21 cellular contexts compared by ENCODE assay signal in the genomic region with DNA sequence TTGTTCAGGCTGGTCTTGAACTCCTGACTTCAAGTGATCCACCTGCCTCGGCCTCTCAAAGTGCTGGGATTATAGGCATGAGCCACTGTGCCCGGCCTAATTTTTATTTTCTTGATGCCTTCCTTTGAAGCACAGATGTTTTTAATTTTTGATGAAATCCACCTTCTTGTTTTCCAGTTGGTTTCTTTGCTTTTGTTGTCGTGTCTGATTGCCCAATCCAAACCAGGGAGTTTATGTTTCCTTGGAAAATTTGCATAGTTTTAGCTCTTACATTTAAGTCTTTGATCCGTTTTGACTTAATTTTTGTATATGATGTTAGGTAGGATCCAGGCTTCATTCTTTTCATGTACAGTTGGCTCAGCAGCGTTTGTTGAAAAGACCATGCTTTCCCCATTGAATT. TPM values are rescaled to one million over a fixed set of nuclear protein-coding genes. Genes with fewer than 3 reads are reported as not detected.
DNase-seq lines count a peak whose midpoint lies in the region; ATAC-seq and TF ChIP-seq lines count a peak whose summit lies in the region.
"Had no signal": no experiment of that assay in that cellular context is flagged by ENCODE, and none has a peak within 500 bp of the region (broad histone marks: within the 10 kb centered on the region; RNA-seq: fewer than 3 reads in every experiment).

No MANE protein-coding gene starts in this region.

- peak overlapping the region; percentile 35 for H3K27ac Mint-ChIP-seq in activated naive CD8-positive, alpha-beta T cell
- H3K27ac Mint-ChIP-seq in activated naive CD8-positive, alpha-beta T cell treated with anti-CD3 and anti-CD28 coated beads, Interleukin-2, amount 50 U/mL, for 24 hours = no peak overlapping the region
- H3K27ac Mint-ChIP-seq in endodermal cell (peak overlapping the region; percentile 20), mesothelial cell of epicardium (peak overlapping the region; percentile 60)

- 94% methylated on average over 4 to 5 of the region's 5 CpGs for WGBS in endodermal cell (ENCODE audit: insufficient coverage in 1 of 2, insufficient read length in 1 of 2), 2 experiments
- 83 to 92% (median 90%) methylated on average over 5 of the region's 5 CpGs for WGBS in stomach, 5 donors

- H3K36me3 Mint-ChIP-seq in activated naive CD8-positive, alpha-beta T cell = peaks cover 3% of the 10 kb centered on the region
- peaks cover 12% of the 10 kb centered on the region for H3K36me3 Mint-ChIP-seq in activated naive CD8-positive, alpha-beta T cell treated with anti-CD3 and anti-CD28 coated beads, Interleukin-2, amount 50 U/mL, for 24 hours (ENCODE audit: low read depth)
- H3K36me3 Mint-ChIP-seq in endodermal cell (ENCODE audit: low read depth) (peaks cover 22% of the 10 kb centered on the region), mesothelial cell of epicardium (peaks cover 2% of the 10 kb centered on the region)

- TF ChIP-seq CTCF in endodermal cell (conservative IDR thresholded peaks at IDR 0.05) = no peak
- no peak for TF ChIP-seq CTCF in mesothelial cell of epicardium (IDR thresholded peaks at IDR 0.05; ENCODE audit: unreplicated experiment)
- TF ChIP-seq CTCF in stomach (IDR thresholded peaks at IDR 0.05) = no peak

- H3K36me3 ChIP-seq in endodermal cell (ENCODE audit: control insufficient read depth, insufficient read depth, low read length) (peaks cover 6% of the 10 kb centered on the region), stomach (no peaks in the 10 kb centered on the region)

- H3K27me3 ChIP-seq in endodermal cell (ENCODE audit: control insufficient read depth, insufficient read depth, low read length, poor library complexity, severe bottlenecking) = no peaks in the 10 kb centered on the region
- H3K27me3 ChIP-seq in stomach = no peaks in the 10 kb centered on the region
- H3K27me3 ChIP-seq: BLaER1, SJCRH30 had no signal

- no peak for TF ChIP-seq EP300 in stomach (IDR thresholded peaks at IDR 0.05)

- H3K4me1 ChIP-seq in endodermal cell (ENCODE audit: control insufficient read depth, insufficient read depth, low read length) (no peaks in the 10 kb centered on the region), stomach (peaks cover 17 to 67% (median 47%) of the 10 kb centered on the region in 4 donors)
- H3K4me1 ChIP-seq: SJCRH30 had no signal

- no peak overlapping the region for H3K4me3 Mint-ChIP-seq in activated naive CD8-positive, alpha-beta T cell
- H3K4me3 Mint-ChIP-seq in activated naive CD8-positive, alpha-beta T cell treated with anti-CD3 and anti-CD28 coated beads, Interleukin-2, amount 50 U/mL, for 24 hours = no peak overlapping the region
- no peak overlapping the region for H3K4me3 Mint-ChIP-seq in endodermal cell
- no peak overlapping the region for H3K4me3 Mint-ChIP-seq in mesothelial cell of epicardium
- H3K4me3 Mint-ChIP-seq: CD8-positive, alpha-beta memory T cell; H9 had no signal

- H3K27ac ChIP-seq in endodermal cell (ENCODE audit: low read depth, low read length) (no peak overlapping the region), stomach (no peak overlapping the region)
- H3K27ac ChIP-seq: BLaER1, RWPE1, SJCRH30 had no signal

- DNase-seq in activated naive CD8-positive, alpha-beta T cell treated with anti-CD3 and anti-CD28 coated beads, Interleukin-2, amount 50 U/mL, for 24 hours = no peak
- DNase-seq in endodermal cell (no peak), mesothelial cell of epicardium (ENCODE audit: low spot score in 2 of 2, unreplicated experiment in 2 of 2) (no peak), stomach (no peak), midbrain (lab: John Stamatoyannopoulos, UW) (no peak), HPDE6-E6E7 (ENCODE audit: extremely low spot score) (no peak)
- no peak for DNase-seq in activated CD4-positive, alpha-beta T cell treated with anti-CD3 and anti-CD28 coated beads, Interleukin-2, amount 50 U/mL, for 4 hours
- DNase-seq: 8988T; CD8-positive, alpha-beta memory T cell; DMS79 treated with DMSO at 0.1 percent for 48 hours; H9; MV-4-11; NCI-H1417; NCI-H1930; NCI-H2171; NCI-H748 treated with DMSO at 0.1 percent for 48 hours; PC-3; SJCRH30 had no signal

- intact Hi-C loops in stomach (cut with DNase I; ENCODE audit: low total_unique reads) = no loop called here

- no peak overlapping the region for H3K9ac ChIP-seq in endodermal cell (ENCODE audit: extremely low read depth, low read length, poor library complexity, severe bottlenecking)
- H3K9ac ChIP-seq: BLaER1 had no signal

- ATAC-seq in activated naive CD8-positive, alpha-beta T cell treated with anti-CD3 and anti-CD28 coated beads, Interleukin-2, amount 50 U/mL, for 24 hours = no peak
- ATAC-seq: PC-3 had no signal

- no peaks in the 10 kb centered on the region for H3K9me3 Mint-ChIP-seq in activated naive CD8-positive, alpha-beta T cell (ENCODE audit: low read depth)
- H3K9me3 Mint-ChIP-seq in activated naive CD8-positive, alpha-beta T cell treated with anti-CD3 and anti-CD28 coated beads, Interleukin-2, amount 50 U/mL, for 24 hours = no peaks in the 10 kb centered on the region
- H3K9me3 Mint-ChIP-seq in endodermal cell = no peaks in the 10 kb centered on the region
- H3K9me3 Mint-ChIP-seq in mesothelial cell of epicardium = no peaks in the 10 kb centered on the region
- H3K9me3 Mint-ChIP-seq: CD8-positive, alpha-beta memory T cell; H9 had no signal

- peaks cover 67% of the 10 kb centered on the region for H3K4me1 Mint-ChIP-seq in activated naive CD8-positive, alpha-beta T cell (ENCODE audit: low read depth)
- peaks cover 52% of the 10 kb centered on the region for H3K4me1 Mint-ChIP-seq in activated naive CD8-positive, alpha-beta T cell treated with anti-CD3 and anti-CD28 coated beads, Interleukin-2, amount 50 U/mL, for 24 hours
- H3K4me1 Mint-ChIP-seq in endodermal cell (peaks cover 12% of the 10 kb centered on the region), mesothelial cell of epicardium (peaks cover 6% of the 10 kb centered on the region)

- H3K27me3 Mint-ChIP-seq in activated naive CD8-positive, alpha-beta T cell = no peaks in the 10 kb centered on the region
- H3K27me3 Mint-ChIP-seq in activated naive CD8-positive, alpha-beta T cell treated with anti-CD3 and anti-CD28 coated beads, Interleukin-2, amount 50 U/mL, for 24 hours = no peaks in the 10 kb centered on the region
- H3K27me3 Mint-ChIP-seq in endodermal cell (ENCODE audit: insufficient read depth) = no peaks in the 10 kb centered on the region
- H3K27me3 Mint-ChIP-seq in mesothelial cell of epicardium (ENCODE audit: low read depth) = no peaks in the 10 kb centered on the region
- H3K27me3 Mint-ChIP-seq: CD8-positive, alpha-beta memory T cell had no signal

- H3K9me3 ChIP-seq in endodermal cell (ENCODE audit: control insufficient read depth, low read length) = no peaks in the 10 kb centered on the region
- H3K9me3 ChIP-seq in stomach = no peaks in the 10 kb centered on the region
- H3K9me3 ChIP-seq: SJCRH30 had no signal

- TF ChIP-seq POLR2A in stomach (IDR thresholded peaks at IDR 0.05) = no peak

- H3K4me3 ChIP-seq in endodermal cell (ENCODE audit: low read length) (no peak overlapping the region), stomach (no peak overlapping the region)
- H3K4me3 ChIP-seq: BLaER1, SJCRH30 had no signal

RNA-seq across cellular contexts. Expression of a gene that starts 15.2 kb away (rescaled TPM):
- total RNA-seq in endodermal cell (100 to 1,000 TPM; 137 to 139 TPM), mesothelial cell of epicardium (133 to 147 TPM (median 136 TPM) in 3 replicates), stomach (100 to 1,000 TPM in 3 of 5 donors, 10 to 100 TPM in 2; 77.3 to 419 (median 104) TPM)
- polyA plus RNA-seq in endodermal cell (2013, experiment 1 of 2) = 71.8 TPM
- polyA plus RNA-seq in endodermal cell (2013, experiment 2 of 2) = 66.9 TPM
- 10 to 100 TPM; 23.9 to 34.7 (median 24.9) TPM for polyA plus RNA-seq in stomach

RNA-seq across cellular contexts. Expression of a gene that starts 28.5 kb away (rescaled TPM):
- total RNA-seq in endodermal cell (10 to 100 TPM; 41.5 to 46.2 TPM), mesothelial cell of epicardium (36.5 to 40.5 TPM (median 39.1 TPM) in 3 replicates), stomach (100 to 1,000 TPM in 4 of 5 donors, 10 to 100 TPM in 1; 31.8 to 185 (median 148) TPM)
- polyA plus RNA-seq in endodermal cell (2013, experiment 1 of 2) = 23.5 TPM
- 18.6 TPM for polyA plus RNA-seq in endodermal cell (2013, experiment 2 of 2)
- 100 to 1,000 TPM in 2 of 3 donors, 10 to 100 TPM in 1; 93.5 to 134 (median 128) TPM for polyA plus RNA-seq in stomach

RNA-seq across cellular contexts. Expression of a gene that starts 43.7 kb away (rescaled TPM):
- 10 to 100 TPM; 47.8 to 51.0 TPM for total RNA-seq in endodermal cell
- polyA plus RNA-seq in endodermal cell (2013, experiment 1 of 2) = 42.9 TPM
- polyA plus RNA-seq in endodermal cell (2013, experiment 2 of 2) = 39.3 TPM
- total RNA-seq in mesothelial cell of epicardium = 31.1 to 33.2 TPM (median 31.9 TPM) in 3 replicates
- total RNA-seq in stomach = 10 to 100 TPM in 4 of 5 donors, 1 to 10 TPM in 1; 9.4 to 40.6 (median 31.9) TPM
- polyA plus RNA-seq in stomach = 10 to 100 TPM; 17.0 to 30.0 (median 21.1) TPM

RNA-seq across cellular contexts. Expression of a gene that starts 55.3 kb away (rescaled TPM):
- total RNA-seq in endodermal cell (10 to 100 TPM; 48.9 to 50.4 TPM), mesothelial cell of epicardium (55.0 to 59.4 TPM (median 56.1 TPM) in 3 replicates), stomach (100 to 1,000 TPM in 1 of 5 donors, 10 to 100 TPM in 4; 14.3 to 134 (median 25.5) TPM)
- polyA plus RNA-seq in endodermal cell (2013, experiment 1 of 2) = 44.3 TPM
- polyA plus RNA-seq in endodermal cell (2013, experiment 2 of 2) = 43.0 TPM
- 10 to 100 TPM; 14.9 to 39.6 (median 20.0) TPM for polyA plus RNA-seq in stomach
